In the genomic region with DNA sequence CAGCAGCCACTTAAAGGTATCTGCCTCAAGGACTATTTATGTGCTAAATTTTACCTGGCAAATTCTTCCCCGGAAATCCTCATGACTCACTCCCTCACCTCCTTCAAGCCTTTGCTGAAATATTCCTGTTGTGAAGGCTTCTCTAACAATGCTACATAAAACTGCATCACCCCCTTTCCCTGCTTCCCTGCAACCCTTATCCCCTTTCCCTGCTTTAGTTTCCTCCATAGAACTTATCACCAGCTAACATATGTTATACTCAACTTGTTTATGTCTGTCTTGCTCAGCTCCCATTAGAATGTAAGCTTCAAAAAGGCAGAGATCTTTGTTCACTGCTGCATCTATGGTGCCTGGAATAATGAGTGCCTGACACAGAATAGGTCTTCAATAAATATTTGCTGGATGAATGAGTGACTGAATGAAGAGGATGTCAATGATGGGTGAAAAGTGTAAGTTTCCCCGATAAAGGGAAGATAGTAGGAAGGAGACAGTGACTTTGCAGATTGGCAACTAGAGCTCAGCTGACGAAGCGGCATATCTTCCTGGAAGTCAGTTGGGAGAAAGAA, we compare ENCODE assay signal across 1 cellular context.
A peak's percentile ranks its signal among the peaks of the same experiment; 100 is the strongest.
TF ChIP-seq lines count a peak whose summit lies in the region.

No MANE protein-coding gene starts in this region.

TF ChIP-seq in K562, 482 proteins besides CTCF, POLR2A, EP300 and RAD21 (continued from another document and continues in another):
- TF ChIP-seq, protein P1, sequence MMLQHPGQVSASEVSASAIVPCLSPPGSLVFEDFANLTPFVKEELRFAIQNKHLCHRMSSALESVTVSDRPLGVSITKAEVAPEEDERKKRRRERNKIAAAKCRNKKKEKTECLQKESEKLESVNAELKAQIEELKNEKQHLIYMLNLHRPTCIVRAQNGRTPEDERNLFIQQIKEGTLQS (IDR thresholded peaks at IDR 0.05) = peak; percentile 36; the same call in 1 of the 2 replicates
- TF ChIP-seq, protein P1 (CRISPR knock-in tag; conservative IDR thresholded peaks at IDR 0.05) = no peak
- TF ChIP-seq RHOXF2B (CRISPR knock-in tag; conservative IDR thresholded peaks at IDR 0.05) = no peak
- TF ChIP-seq TARDBP (IDR thresholded peaks at IDR 0.05) = no peak
- TF ChIP-seq MTA1 (IDR thresholded peaks at IDR 0.05; ENCODE audit: borderline replicate concordance) = peak; percentile 60; the same call in 1 of the 2 replicates
- TF ChIP-seq ZNF395 (CRISPR knock-in tag; IDR thresholded peaks at IDR 0.05) = no peak
- no peak for TF ChIP-seq POLR2AphosphoS2 (IDR thresholded peaks at IDR 0.05; ENCODE audit: low read length)
- TF ChIP-seq ZNF316 (IDR thresholded peaks at IDR 0.05) = peak; percentile 94
- no peak for TF ChIP-seq RFX7 (CRISPR knock-in tag; IDR thresholded peaks at IDR 0.05)
- TF ChIP-seq NCOA6 (IDR thresholded peaks at IDR 0.05) = 0 out of 2 replicates have a peak, but pooled peaks have one; percentile 30
- peak; percentile 96 for TF ChIP-seq DPF2 (IDR thresholded peaks at IDR 0.05)
- 0 out of 2 replicates have a peak, but pooled peaks have one; percentile 25 for TF ChIP-seq TOE1 (IDR thresholded peaks at IDR 0.05; ENCODE audit: borderline replicate concordance)
- no peak for TF ChIP-seq TOE1 (CRISPR knock-in tag; IDR thresholded peaks at IDR 0.05; ENCODE audit: borderline replicate concordance, low read depth)
- no peak for TF ChIP-seq RBM17 (IDR thresholded peaks at IDR 0.05; ENCODE audit: borderline replicate concordance, low read depth, low read length)
- TF ChIP-seq JUNB (CRISPR knock-in tag; conservative IDR thresholded peaks at IDR 0.05) = no peak
- peak; percentile 85 for TF ChIP-seq SMARCE1 (IDR thresholded peaks at IDR 0.05)
- TF ChIP-seq ZNF586 (CRISPR knock-in tag; conservative IDR thresholded peaks at IDR 0.05) = no peak
- TF ChIP-seq ETV6 (IDR thresholded peaks at IDR 0.05; ENCODE audit: borderline replicate concordance in 1 of 2, low read depth in 2 of 2, low read length in 1 of 2) = peak in 1 of 2 experiments; percentile 60; a peak in 1 of 4 replicates
- TF ChIP-seq ETV6 (CRISPR knock-in tag; IDR thresholded peaks at IDR 0.05; ENCODE audit: borderline replicate concordance) = no peak
- peak; percentile 11; the same call in 1 of the 2 replicates for TF ChIP-seq ZNF24 (IDR thresholded peaks at IDR 0.05)
- TF ChIP-seq ATF7 (IDR thresholded peaks at IDR 0.05) = no peak
- TF ChIP-seq, protein P2, sequence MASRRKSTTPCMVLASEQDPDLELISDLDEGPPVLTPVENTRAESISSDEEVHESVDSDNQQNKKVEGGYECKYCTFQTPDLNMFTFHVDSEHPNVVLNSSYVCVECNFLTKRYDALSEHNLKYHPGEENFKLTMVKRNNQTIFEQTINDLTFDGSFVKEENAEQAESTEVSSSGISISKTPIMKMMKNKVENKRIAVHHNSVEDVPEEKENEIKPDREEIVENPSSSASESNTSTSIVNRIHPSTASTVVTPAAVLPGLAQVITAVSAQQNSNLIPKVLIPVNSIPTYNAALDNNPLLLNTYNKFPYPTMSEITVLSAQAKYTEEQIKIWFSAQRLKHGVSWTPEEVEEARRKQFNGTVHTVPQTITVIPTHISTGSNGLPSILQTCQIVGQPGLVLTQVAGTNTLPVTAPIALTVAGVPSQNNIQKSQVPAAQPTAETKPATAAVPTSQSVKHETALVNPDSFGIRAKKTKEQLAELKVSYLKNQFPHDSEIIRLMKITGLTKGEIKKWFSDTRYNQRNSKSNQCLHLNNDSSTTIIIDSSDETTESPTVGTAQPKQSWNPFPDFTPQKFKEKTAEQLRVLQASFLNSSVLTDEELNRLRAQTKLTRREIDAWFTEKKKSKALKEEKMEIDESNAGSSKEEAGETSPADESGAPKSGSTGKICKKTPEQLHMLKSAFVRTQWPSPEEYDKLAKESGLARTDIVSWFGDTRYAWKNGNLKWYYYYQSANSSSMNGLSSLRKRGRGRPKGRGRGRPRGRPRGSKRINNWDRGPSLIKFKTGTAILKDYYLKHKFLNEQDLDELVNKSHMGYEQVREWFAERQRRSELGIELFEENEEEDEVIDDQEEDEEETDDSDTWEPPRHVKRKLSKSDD (conservative IDR thresholded peaks at IDR 0.05; ENCODE audit: low read length) = no peak
- TF ChIP-seq BMI1 (IDR thresholded peaks at IDR 0.05; ENCODE audit: low read length) = no peak
- no peak for TF ChIP-seq ZNF140 (CRISPR knock-in tag; IDR thresholded peaks at IDR 0.05)
- no peak for TF ChIP-seq ZNF507 (tag; conservative IDR thresholded peaks at IDR 0.05)
- no peak; the same call in 1 of the 2 replicates for TF ChIP-seq SNIP1 (IDR thresholded peaks at IDR 0.05; ENCODE audit: low read depth)
- no peak for TF ChIP-seq DLX4 (CRISPR knock-in tag; IDR thresholded peaks at IDR 0.05)
- TF ChIP-seq GTF2A2 (tag; IDR thresholded peaks at IDR 0.05) = no peak
- TF ChIP-seq MEIS2 (IDR thresholded peaks at IDR 0.05; ENCODE audit: partially characterized antibody) = peak; percentile 27
- no peak for TF ChIP-seq CHD1 (IDR thresholded peaks at IDR 0.05; ENCODE audit: low read length)
- TF ChIP-seq NBN (IDR thresholded peaks at IDR 0.05; ENCODE audit: low read depth) = 0 out of 2 replicates have a peak, but pooled peaks have one; percentile 20
- no peak for TF ChIP-seq BRD9 (IDR thresholded peaks at IDR 0.05; ENCODE audit: low read depth, partially characterized antibody)
- TF ChIP-seq PHF8 (IDR thresholded peaks at IDR 0.05; ENCODE audit: borderline replicate concordance, low read length) = no peak
- TF ChIP-seq MAFF (IDR thresholded peaks at IDR 0.05; ENCODE audit: low read length) = peak; percentile 67
- TF ChIP-seq, protein P3, sequence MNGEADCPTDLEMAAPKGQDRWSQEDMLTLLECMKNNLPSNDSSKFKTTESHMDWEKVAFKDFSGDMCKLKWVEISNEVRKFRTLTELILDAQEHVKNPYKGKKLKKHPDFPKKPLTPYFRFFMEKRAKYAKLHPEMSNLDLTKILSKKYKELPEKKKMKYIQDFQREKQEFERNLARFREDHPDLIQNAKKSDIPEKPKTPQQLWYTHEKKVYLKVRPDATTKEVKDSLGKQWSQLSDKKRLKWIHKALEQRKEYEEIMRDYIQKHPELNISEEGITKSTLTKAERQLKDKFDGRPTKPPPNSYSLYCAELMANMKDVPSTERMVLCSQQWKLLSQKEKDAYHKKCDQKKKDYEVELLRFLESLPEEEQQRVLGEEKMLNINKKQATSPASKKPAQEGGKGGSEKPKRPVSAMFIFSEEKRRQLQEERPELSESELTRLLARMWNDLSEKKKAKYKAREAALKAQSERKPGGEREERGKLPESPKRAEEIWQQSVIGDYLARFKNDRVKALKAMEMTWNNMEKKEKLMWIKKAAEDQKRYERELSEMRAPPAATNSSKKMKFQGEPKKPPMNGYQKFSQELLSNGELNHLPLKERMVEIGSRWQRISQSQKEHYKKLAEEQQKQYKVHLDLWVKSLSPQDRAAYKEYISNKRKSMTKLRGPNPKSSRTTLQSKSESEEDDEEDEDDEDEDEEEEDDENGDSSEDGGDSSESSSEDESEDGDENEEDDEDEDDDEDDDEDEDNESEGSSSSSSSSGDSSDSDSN (IDR thresholded peaks at IDR 0.05; ENCODE audit: borderline replicate concordance in 1 of 2, low read depth in 2 of 2, low read length in 2 of 2) = 0 out of 4 replicates have a peak, but pooled peaks of 1 of the 2 experiments have one; percentile 31
- TF ChIP-seq FOSL1 (tag; conservative IDR thresholded peaks at IDR 0.05) = peak; percentile 52
- TF ChIP-seq ZBTB17 (CRISPR knock-in tag; IDR thresholded peaks at IDR 0.05) = 0 out of 2 replicates have a peak, but pooled peaks have one; percentile 21
- no peak for TF ChIP-seq SAFB (IDR thresholded peaks at IDR 0.05; ENCODE audit: borderline replicate concordance, low read depth, low read length)
- TF ChIP-seq, protein P4, sequence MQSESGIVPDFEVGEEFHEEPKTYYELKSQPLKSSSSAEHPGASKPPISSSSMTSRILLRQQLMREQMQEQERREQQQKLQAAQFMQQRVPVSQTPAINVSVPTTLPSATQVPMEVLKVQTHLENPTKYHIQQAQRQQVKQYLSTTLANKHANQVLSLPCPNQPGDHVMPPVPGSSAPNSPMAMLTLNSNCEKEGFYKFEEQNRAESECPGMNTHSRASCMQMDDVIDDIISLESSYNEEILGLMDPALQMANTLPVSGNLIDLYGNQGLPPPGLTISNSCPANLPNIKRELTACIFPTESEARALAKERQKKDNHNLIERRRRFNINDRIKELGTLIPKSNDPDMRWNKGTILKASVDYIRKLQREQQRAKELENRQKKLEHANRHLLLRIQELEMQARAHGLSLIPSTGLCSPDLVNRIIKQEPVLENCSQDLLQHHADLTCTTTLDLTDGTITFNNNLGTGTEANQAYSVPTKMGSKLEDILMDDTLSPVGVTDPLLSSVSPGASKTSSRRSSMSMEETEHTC (IDR thresholded peaks at IDR 0.05) = no peak
- peak; percentile 69; the same call in 1 of the 2 replicates for TF ChIP-seq TCF3 (CRISPR knock-in tag; IDR thresholded peaks at IDR 0.05)
- TF ChIP-seq, protein P5, sequence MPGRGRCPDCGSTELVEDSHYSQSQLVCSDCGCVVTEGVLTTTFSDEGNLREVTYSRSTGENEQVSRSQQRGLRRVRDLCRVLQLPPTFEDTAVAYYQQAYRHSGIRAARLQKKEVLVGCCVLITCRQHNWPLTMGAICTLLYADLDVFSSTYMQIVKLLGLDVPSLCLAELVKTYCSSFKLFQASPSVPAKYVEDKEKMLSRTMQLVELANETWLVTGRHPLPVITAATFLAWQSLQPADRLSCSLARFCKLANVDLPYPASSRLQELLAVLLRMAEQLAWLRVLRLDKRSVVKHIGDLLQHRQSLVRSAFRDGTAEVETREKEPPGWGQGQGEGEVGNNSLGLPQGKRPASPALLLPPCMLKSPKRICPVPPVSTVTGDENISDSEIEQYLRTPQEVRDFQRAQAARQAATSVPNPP (IDR thresholded peaks at IDR 0.05; ENCODE audit: borderline replicate concordance, insufficient read depth, insufficient read length) = no peak
- no peak for TF ChIP-seq NEUROD1 (IDR thresholded peaks at IDR 0.05; ENCODE audit: borderline replicate concordance, low read depth, low read length, partially characterized antibody)
- 0 out of 2 replicates have a peak, but pooled peaks have one; percentile 17 for TF ChIP-seq HDGF (IDR thresholded peaks at IDR 0.05)
